ENCODE assay signal across 2 cellular contexts in genomic region chr2:162113771-162114168, GRCh38.
TF ChIP-seq lines count a peak whose summit lies in the region.

No MANE protein-coding gene starts in this region.

TF ChIP-seq in SK-N-SH, 30 proteins besides CTCF, POLR2A, EP300 and RAD21 (continued from another document):
- TF ChIP-seq PBX3 (IDR thresholded peaks at IDR 0.05), result peak; percentile 37

TF ChIP-seq in SK-N-SH treated with all-trans-retinoic acid at 6 μM for 48 hours, 23 proteins besides CTCF, POLR2A, EP300 and RAD21 (continued from another document):
- TF ChIP-seq ZFP30 (CRISPR knock-in tag; IDR thresholded peaks at IDR 0.05), result no peak
- no peak for TF ChIP-seq TOX (CRISPR knock-in tag; IDR thresholded peaks at IDR 0.05; ENCODE audit: borderline replicate concordance)
- no peak for TF ChIP-seq ISL1 (CRISPR knock-in tag; IDR thresholded peaks at IDR 0.05)
- TF ChIP-seq PPARA (CRISPR knock-in tag; IDR thresholded peaks at IDR 0.05; ENCODE audit: borderline replicate concordance), result no peak
- TF ChIP-seq BACH2 (CRISPR knock-in tag; IDR thresholded peaks at IDR 0.05; ENCODE audit: borderline replicate concordance), result no peak
- TF ChIP-seq, protein P1, sequence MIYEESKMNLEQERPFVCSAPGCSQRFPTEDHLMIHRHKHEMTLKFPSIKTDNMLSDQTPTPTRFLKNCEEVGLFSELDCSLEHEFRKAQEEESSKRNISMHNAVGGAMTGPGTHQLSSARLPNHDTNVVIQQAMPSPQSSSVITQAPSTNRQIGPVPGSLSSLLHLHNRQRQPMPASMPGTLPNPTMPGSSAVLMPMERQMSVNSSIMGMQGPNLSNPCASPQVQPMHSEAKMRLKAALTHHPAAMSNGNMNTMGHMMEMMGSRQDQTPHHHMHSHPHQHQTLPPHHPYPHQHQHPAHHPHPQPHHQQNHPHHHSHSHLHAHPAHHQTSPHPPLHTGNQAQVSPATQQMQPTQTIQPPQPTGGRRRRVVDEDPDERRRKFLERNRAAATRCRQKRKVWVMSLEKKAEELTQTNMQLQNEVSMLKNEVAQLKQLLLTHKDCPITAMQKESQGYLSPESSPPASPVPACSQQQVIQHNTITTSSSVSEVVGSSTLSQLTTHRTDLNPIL (CRISPR knock-in tag; IDR thresholded peaks at IDR 0.05; ENCODE audit: low read depth), result no peak
